Comparison of ENCODE assay signal across 9 cellular contexts in genomic region chr6:73803562-73804221, GRCh38.
DNase-seq lines count a peak whose midpoint lies in the region; ATAC-seq and TF ChIP-seq lines count a peak whose summit lies in the region.
"Had no signal": no experiment of that assay in that cellular context is flagged by ENCODE, and none has a peak within 500 bp of the region (broad histone marks: within the 10 kb centered on the region; RNA-seq: fewer than 3 reads in every experiment).

No MANE protein-coding gene starts in this region.

- CTCF ChIA-PET in OCI-LY7 (lab: Charles Lee; ENCODE audit: unreplicated experiment) = no interaction called here

- H3K27ac ChIP-seq in OCI-LY7 (ENCODE audit: low read depth, low read length, poor library complexity, severe bottlenecking) = no peak overlapping the region

- H3K4me2 ChIP-seq in OCI-LY7 (ENCODE audit: low read length) = no peak overlapping the region

- H3K79me2 ChIP-seq in OCI-LY7 (ENCODE audit: insufficient read depth, low read depth, low read length) = no peaks in the 10 kb centered on the region

- no peak for ATAC-seq in HG02763 (IDR thresholded peaks at IDR 0.05; ENCODE audit: unreplicated experiment)

- no peak overlapping the region for H3K4me3 ChIP-seq in OCI-LY7 (ENCODE audit: low read depth, low read length, poor library complexity, severe bottlenecking)
- H3K4me3 ChIP-seq in epithelial cell of proximal tubule (ENCODE audit: low read depth, low read length) = no peak overlapping the region
- H3K4me3 ChIP-seq in lower leg skin (ENCODE audit: low read depth, poor library complexity, severe bottlenecking) = no peak overlapping the region
- H3K4me3 ChIP-seq: skin epidermis had no signal

- TF ChIP-seq CTCF in GM12874 (IDR thresholded peaks at IDR 0.05; ENCODE audit: insufficient read depth, low read depth, low read length) = peak; percentile 21; the same call in 1 of the 2 replicates
- peak; percentile 72 for TF ChIP-seq CTCF in OCI-LY7 (conservative IDR thresholded peaks at IDR 0.05; ENCODE audit: low read length)
- TF ChIP-seq CTCF in epithelial cell of proximal tubule (conservative IDR thresholded peaks at IDR 0.05; ENCODE audit: low read depth, low read length) = peak; percentile 77
- TF ChIP-seq CTCF in lower leg skin (IDR thresholded peaks at IDR 0.05) = no peak

- DNase-seq in Ammon's horn (ENCODE audit: low spot score) (peak; percentile 15), OCI-LY7 (ENCODE audit: low spot score) (peak; percentile 4), epithelial cell of proximal tubule (ENCODE audit: low read depth) (peak; percentile 26), pulmonary artery endothelial cell (ENCODE audit: low read depth, low spot score) (peak; percentile 24), lower leg skin (ENCODE audit: low spot score in 2 of 2) (no peak), AML-193 (lab: John Stamatoyannopoulos, UW) (no peak)

- H3K4me1 ChIP-seq in OCI-LY7 (ENCODE audit: insufficient read depth, low read length, poor library complexity, severe bottlenecking) = no peaks in the 10 kb centered on the region

- no peaks in the 10 kb centered on the region for H3K9me2 ChIP-seq in OCI-LY7 (ENCODE audit: insufficient read depth, low read length)

- H3K36me3 ChIP-seq in OCI-LY7 (ENCODE audit: insufficient read depth, low read length) = no peaks in the 10 kb centered on the region

- H2AFZ ChIP-seq in OCI-LY7 (ENCODE audit: low read length) = no peak overlapping the region

- TF ChIP-seq POLR2A in lower leg skin (IDR thresholded peaks at IDR 0.05) = no peak

- no peaks in the 10 kb centered on the region for H3K9me3 ChIP-seq in OCI-LY7 (ENCODE audit: low read length)

- intact Hi-C loops in OCI-LY7 (cut with micrococcal nuclease; ENCODE audit: unreplicated experiment) (no loop called here), lower leg skin (cut with DNase I; ENCODE audit: low total_unique reads) (no loop called here)

- WGBS in lower leg skin, 2 donors = 47 to 59% methylated on average over 5 of the region's 5 CpGs

- POLR2A ChIA-PET in OCI-LY7 (lab: Charles Lee) = no interaction called here

- H4K20me1 ChIP-seq in OCI-LY7 (ENCODE audit: insufficient read depth, low read length) = no peaks in the 10 kb centered on the region

- BruUV-seq in OCI-LY7 (replicated peaks; lab: Mats Ljungman, UMichigan) = no TSS peak

Comparison
In these comparisons a context has a peak if more than half of its experiments do, and no peak if none do; other contexts are left out.
1. DNase-seq: peak in Ammon's horn (single experiment), OCI-LY7 (single experiment), epithelial cell of proximal tubule (single experiment) and pulmonary artery endothelial cell (single experiment); none in lower leg skin (0 of 2) and AML-193 (0 of 2).
2. CTCF ChIP-seq: peak in GM12874 (single experiment), OCI-LY7 (single experiment) and epithelial cell of proximal tubule (single experiment); none in lower leg skin (0 of 3).